Comparison of ENCODE assay signal across 8 cellular contexts in the genomic region with DNA sequence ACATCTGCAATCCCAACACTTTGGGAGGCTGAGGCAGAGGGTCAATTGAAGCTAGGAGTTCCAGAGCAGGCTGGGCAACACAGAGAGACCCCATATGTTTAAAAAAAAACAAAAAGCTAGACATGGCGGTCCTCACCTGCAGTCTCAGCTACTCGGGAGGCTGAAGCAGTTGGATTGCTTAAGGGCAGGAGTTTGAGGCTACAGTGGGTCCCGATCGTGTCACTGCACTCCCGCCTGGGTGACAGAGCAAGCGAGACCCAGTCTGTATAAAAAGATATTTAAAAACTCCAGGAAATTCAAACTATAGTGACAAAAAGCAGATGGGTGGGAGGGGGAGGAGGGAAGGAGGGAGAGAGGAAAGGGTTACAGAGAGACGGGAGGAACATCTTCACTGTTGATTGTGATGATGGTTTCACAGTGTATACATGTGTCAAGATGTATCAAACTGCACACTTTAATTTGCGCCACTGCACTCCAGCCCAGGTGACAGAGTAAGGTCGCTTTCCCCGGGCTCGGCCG. TPM values are rescaled to one million over a fixed set of nuclear protein-coding genes. Genes with fewer than 3 reads are reported as not detected.
DNase-seq lines count a peak whose midpoint lies in the region; ATAC-seq, FAIRE-seq and TF ChIP-seq lines count a peak whose summit lies in the region.

No MANE protein-coding gene starts in this region.

- peak overlapping the region; percentile 95 for H3K18ac ChIP-seq in trophoblast cell (ENCODE audit: low read length)

- TF ChIP-seq POLR2A in A549 (IDR thresholded peaks at IDR 0.05; ENCODE audit: low read length) = no peak

- peak overlapping the region; percentile 71 for H3K4me3 ChIP-seq in A549
- peak overlapping the region; percentile 92 for H3K4me3 ChIP-seq in SK-N-MC
- peak overlapping the region; percentile 81 for H3K4me3 ChIP-seq in epithelial cell of proximal tubule (ENCODE audit: low read depth, low read length)
- H3K4me3 ChIP-seq in trophoblast cell (ENCODE audit: low read depth, low read length) = peak overlapping the region; percentile 93

- CTCF ChIA-PET in A549 (lab: Yijun Ruan, JAX) = interaction anchor here (1.0 to 6.5 kb wide), 3 partner anchors 19 to 162 kb away, joined by 3 to 67 read pairs (median 4); no protein-coding TSS in a partner anchor

- no peak for FAIRE-seq in A549 (lab: Jason Lieb, UNC)

- H3K27me3 ChIP-seq in trophoblast cell (ENCODE audit: insufficient read depth, low read length) = no peaks in the 10 kb centered on the region

- DNase-seq in A549 (ENCODE audit: low read depth in 1 of 2, low spot score in 1 of 2) (no peak), SK-N-MC (ENCODE audit: low read depth, low spot score) (no peak), epithelial cell of proximal tubule (ENCODE audit: low read depth) (no peak), trophoblast cell (no peak), hypothalamus (lab: John Stamatoyannopoulos, UW) (no peak), islet precursor cell (no peak), ureter (ENCODE audit: low spot score) (no peak)

- peak overlapping the region; percentile 96 for H3K4me2 ChIP-seq in A549
- peak overlapping the region; percentile 70 for H3K4me2 ChIP-seq in trophoblast cell (ENCODE audit: low read length)

- peak overlapping the region; percentile 92 for H4K12ac ChIP-seq in trophoblast cell (ENCODE audit: low read depth, low read length)

- 1% methylated on average over 12 of the region's 12 CpGs for WGBS in A549 (ENCODE audit: missing lambda C conversion rate)
- WGBS in trophoblast cell (ENCODE audit: extremely low coverage, insufficient coverage, insufficient read length) = no CpG with 5 or more reads among the region's 12 CpGs

- H3K27ac ChIP-seq in A549 (peak overlapping the region; percentile 92 to 100), SK-N-MC (no peak overlapping the region), trophoblast cell (ENCODE audit: low read depth, low read length) (peak overlapping the region; percentile 95)

- peak overlapping the region; percentile 82 for H4K8ac ChIP-seq in trophoblast cell (ENCODE audit: low read depth, low read length)

- peak in 1 of 2 experiments; percentile 27; a peak in 3 of 6 replicates for ATAC-seq in A549
- ATAC-seq in GM19372 (IDR thresholded peaks at IDR 0.05; ENCODE audit: low read depth, unreplicated experiment) = peak; percentile 15

- H3K9me3 ChIP-seq in A549 = no peaks in the 10 kb centered on the region
- H3K9me3 ChIP-seq in SK-N-MC (ENCODE audit: low read depth, low read length) = no peaks in the 10 kb centered on the region
- peaks cover 2% of the 10 kb centered on the region for H3K9me3 ChIP-seq in trophoblast cell (ENCODE audit: insufficient read depth, low read depth, low read length)

- no peak overlapping the region for H3K23ac ChIP-seq in trophoblast cell (ENCODE audit: low read length)

- H2BK12ac ChIP-seq in trophoblast cell (ENCODE audit: low read length) = no peak overlapping the region

- H3K9ac ChIP-seq in SK-N-MC (ENCODE audit: insufficient read length) = peak overlapping the region; percentile 89
- H3K9ac ChIP-seq in trophoblast cell (ENCODE audit: low read length) = peak overlapping the region; percentile 100

- H2AK5ac ChIP-seq in trophoblast cell (ENCODE audit: low read length) = peak overlapping the region; percentile 38

- POLR2A ChIA-PET in A549 (lab: Yijun Ruan, JAX) = interaction anchor here (0.8 kb wide), 1 partner anchor 23 kb away, joined by 3 read pairs; no protein-coding TSS in a partner anchor

- TF ChIP-seq CTCF in A549 (IDR thresholded peaks at IDR 0.05) = no peak
- no peak for TF ChIP-seq CTCF in epithelial cell of proximal tubule (conservative IDR thresholded peaks at IDR 0.05; ENCODE audit: low read depth, low read length)

- H3K36me3 ChIP-seq in SK-N-MC (ENCODE audit: insufficient read depth, low read length) (no peaks in the 10 kb centered on the region), trophoblast cell (ENCODE audit: control insufficient read depth in 1 of 2, insufficient read depth in 2 of 2, low read length in 2 of 2) (peaks cover 5 to 6% of the 10 kb centered on the region in 2 experiments)

- H2AFZ ChIP-seq in trophoblast cell (ENCODE audit: insufficient read depth, low read length, poor library complexity) = peak overlapping the region; percentile 75

- TF ChIP-seq RAD21 in A549 (conservative IDR thresholded peaks at IDR 0.05 in 1 of 2, IDR thresholded peaks at IDR 0.05 in 1 of 2) = no peak

- peak overlapping the region; percentile 94 for H2BK120ac ChIP-seq in trophoblast cell (ENCODE audit: insufficient read depth, low read length, poor library complexity)

- H3K79me2 ChIP-seq in trophoblast cell (ENCODE audit: control insufficient read depth, insufficient read depth, low read length, poor library complexity) = peaks cover 19% of the 10 kb centered on the region

- H3K14ac ChIP-seq in trophoblast cell (ENCODE audit: low read length) = peak overlapping the region; percentile 91

- peaks cover 19% of the 10 kb centered on the region for H3K79me1 ChIP-seq in trophoblast cell (ENCODE audit: low read length)

- H2BK5ac ChIP-seq in trophoblast cell (ENCODE audit: low read depth, low read length, poor library complexity) = peak overlapping the region; percentile 90

- H4K91ac ChIP-seq in trophoblast cell (ENCODE audit: low read depth, low read length) = peak overlapping the region; percentile 99

- H3K4ac ChIP-seq in trophoblast cell (ENCODE audit: low read depth, low read length) = peak overlapping the region; percentile 75

- TF ChIP-seq EP300 in A549 (IDR thresholded peaks at IDR 0.05) = no peak

- H3K4me1 ChIP-seq in A549 = peaks cover 23% of the 10 kb centered on the region
- peaks cover 6 to 10% of the 10 kb centered on the region in 2 experiments for H3K4me1 ChIP-seq in trophoblast cell (ENCODE audit: control insufficient read depth in 1 of 2, insufficient read depth in 2 of 2, low read length in 2 of 2)

TF ChIP-seq in A549, 52 proteins besides CTCF, POLR2A, EP300 and RAD21:
- TF ChIP-seq EHMT2 (IDR thresholded peaks at IDR 0.05; ENCODE audit: low read depth) = no peak

RNA-seq across cellular contexts. Expression of gene ZNF236, which starts 0.9 kb away (rescaled TPM):
- polyA plus RNA-seq in A549 (2011; rRNA removed) (7.5 and 7.8 TPM in 2 replicates), A549 (2017; fragmentation: RNase III; extraction: RNeasy Plus Mini Kit Qiagen cat#74134 plus additional on column Dnase treatment) (2.6 to 2.9 TPM (median 2.7 TPM) in 3 replicates)
- 2.9 and 3.8 TPM in 2 replicates for polyA plus RNA-seq in A549 (2012; cell fraction: cytosol; rRNA removed)
- polyA plus RNA-seq in A549 (2012; cell fraction: nucleus; rRNA removed) = 7.7 and 8.4 TPM in 2 replicates
- 24.1 and 35.3 TPM in 2 replicates for polyA minus RNA-seq in A549 (2011; rRNA and poly(A)+ RNA removed)
- total RNA-seq in epithelial cell of proximal tubule (4.7 and 9.9 TPM in 2 replicates), ureter (30.0 TPM)
- 6.3 and 7.1 TPM in 2 replicates for polyA plus RNA-seq in trophoblast cell (2013)
